Comparison of ENCODE assay signal across 8 cellular contexts in the genomic region with DNA sequence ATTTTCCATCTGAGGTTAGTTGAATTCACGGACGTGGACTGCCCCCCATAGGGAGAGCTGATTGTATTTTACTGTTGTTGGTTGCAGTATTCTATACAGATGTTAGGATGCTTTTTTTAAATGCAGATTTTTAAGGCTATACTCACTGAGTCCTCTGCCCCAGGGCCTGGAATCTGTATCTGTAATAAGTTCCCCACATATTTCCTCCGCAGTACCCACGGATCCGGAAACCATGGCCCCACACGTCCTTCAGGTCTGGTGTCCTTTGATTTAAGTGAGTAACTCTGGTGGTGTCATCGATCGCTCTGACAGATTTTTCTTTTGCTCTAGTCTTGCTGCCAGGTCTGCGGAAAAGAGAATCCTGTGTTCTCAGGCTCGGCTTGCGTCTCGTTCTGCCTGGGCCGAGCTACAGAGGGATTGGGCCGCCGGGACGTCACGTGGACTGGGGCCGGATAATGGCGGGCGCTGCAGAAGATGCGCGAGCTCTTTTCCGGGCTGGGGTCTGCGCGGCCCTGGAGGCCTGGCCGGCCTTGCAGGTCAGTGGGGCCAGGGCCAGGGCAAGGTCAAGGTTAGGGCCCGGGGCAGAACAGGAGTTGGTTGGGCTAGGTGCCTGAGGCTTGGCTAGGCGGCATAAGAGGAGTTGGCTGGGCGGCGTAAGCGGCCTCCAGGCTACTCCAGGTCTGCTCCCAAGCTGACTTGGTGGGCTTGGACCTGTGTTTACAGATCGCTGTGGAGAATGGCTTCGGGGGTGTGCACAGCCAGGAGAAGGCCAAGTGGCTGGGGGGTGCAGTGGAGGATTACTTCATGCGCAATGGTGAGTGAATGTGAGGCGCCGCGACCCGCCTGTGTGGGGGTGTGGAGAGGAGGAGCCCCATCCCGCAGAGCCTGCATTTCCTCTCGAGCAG. TPM values are rescaled to one million over a fixed set of nuclear protein-coding genes. Genes with fewer than 3 reads are reported as not detected.
DNase-seq lines count a peak whose midpoint lies in the region; ATAC-seq and TF ChIP-seq lines count a peak whose summit lies in the region.

Gene TSR2, plus strand, starts transcription at position 438 of the 905 bp plus-strand sequence. Its CDS starts 18 bp downstream, at position 456.

- peak within 1 kb of the TSS; percentile 83 for H2AFZ ChIP-seq in parathyroid adenoma

- H3K27me3 ChIP-seq in parathyroid adenoma (ENCODE audit: control insufficient read depth, insufficient read depth, low read length) = no peaks in the 10 kb centered on the region
- H3K27me3 ChIP-seq in tibial artery = no peaks in the 10 kb centered on the region

- peak within 1 kb of the TSS; percentile 91 for H3K4me3 Mint-ChIP-seq in activated naive CD8-positive, alpha-beta T cell treated with anti-CD3 and anti-CD28 coated beads for 36 hours

- H3K9me3 ChIP-seq in parathyroid adenoma (ENCODE audit: control insufficient read depth, low read length) = no peaks in the 10 kb centered on the region
- H3K9me3 ChIP-seq in tibial artery = no peaks in the 10 kb centered on the region

- ATAC-seq in HG02642 (IDR thresholded peaks at IDR 0.05; ENCODE audit: poor library complexity, unreplicated experiment) (peak; percentile 100), Right ventricle myocardium inferior (peak; percentile 98)

- H3K27ac ChIP-seq in parathyroid adenoma (peak within 1 kb of the TSS; percentile 42), tibial artery (peak within 1 kb of the TSS; percentile 68 to 78)

- peaks cover 13% of the 10 kb centered on the region for H3K36me3 Mint-ChIP-seq in activated naive CD8-positive, alpha-beta T cell treated with anti-CD3 and anti-CD28 coated beads for 36 hours

- DNase-seq in GM12864 (ENCODE audit: low read depth) (peak; percentile 68), NCI-H1092 treated with DMSO at 0.1 percent for 48 hours (lab: John Stamatoyannopoulos, UW) (peak; percentile 90), SKM-1 treated with dmso at 0.1 percent for 144 hours (lab: John Stamatoyannopoulos, UW; ENCODE audit: unreplicated experiment) (peak; percentile 66), Right ventricle myocardium inferior (ENCODE audit: missing footprints) (peak; percentile 90), tibial artery (peak; percentile 81 to 87)
- DNase-seq in activated naive CD8-positive, alpha-beta T cell treated with anti-CD3 and anti-CD28 coated beads for 36 hours = peak; percentile 80

- TF ChIP-seq CTCF in GM12864 (IDR thresholded peaks at IDR 0.05; ENCODE audit: low read depth, low read length, missing control alignments) (no peak), parathyroid adenoma (IDR thresholded peaks at IDR 0.05) (no peak), tibial artery (IDR thresholded peaks at IDR 0.05) (no peak)

- H3K9ac ChIP-seq in parathyroid adenoma = no peak within 1 kb of the TSS

- H3K27me3 Mint-ChIP-seq in activated naive CD8-positive, alpha-beta T cell treated with anti-CD3 and anti-CD28 coated beads for 36 hours = no peaks in the 10 kb centered on the region

- peak within 1 kb of the TSS; percentile 88 for H3K27ac Mint-ChIP-seq in activated naive CD8-positive, alpha-beta T cell treated with anti-CD3 and anti-CD28 coated beads for 36 hours

- H3K4me2 ChIP-seq in parathyroid adenoma (ENCODE audit: low read length) = peak within 1 kb of the TSS; percentile 65

- H3K36me3 ChIP-seq in parathyroid adenoma (ENCODE audit: control insufficient read depth, insufficient read depth, low read length) = no peaks in the 10 kb centered on the region
- peaks cover 0 to 13% (median 0%) of the 10 kb centered on the region in 3 donors for H3K36me3 ChIP-seq in tibial artery

- H3K9me3 Mint-ChIP-seq in activated naive CD8-positive, alpha-beta T cell treated with anti-CD3 and anti-CD28 coated beads for 36 hours = no peaks in the 10 kb centered on the region

- peaks cover 20% of the 10 kb centered on the region for H3K4me1 Mint-ChIP-seq in activated naive CD8-positive, alpha-beta T cell treated with anti-CD3 and anti-CD28 coated beads for 36 hours

- peaks cover 4% of the 10 kb centered on the region for H3K4me1 ChIP-seq in parathyroid adenoma
- H3K4me1 ChIP-seq in tibial artery = peaks cover 0 to 14% (median 7%) of the 10 kb centered on the region in 4 donors

- peak within 1 kb of the TSS; percentile 94 for H3K4me3 ChIP-seq in GM12864 (ENCODE audit: low read depth, low read length)
- H3K4me3 ChIP-seq in parathyroid adenoma (ENCODE audit: low read depth, low read length) = peak within 1 kb of the TSS; percentile 81
- H3K4me3 ChIP-seq in tibial artery = peak within 1 kb of the TSS; percentile 84 to 90

- intact Hi-C loops in Right ventricle myocardium inferior (cut with DNase I) = loop anchor here (5.0 kb wide), 1 partner anchor 92 kb away; the partner anchor contains the start of gene GNL3L
- intact Hi-C loops in tibial artery (cut with DNase I; ENCODE audit: low total_unique reads) = no loop called here

- peaks cover 2% of the 10 kb centered on the region for H3K79me2 ChIP-seq in parathyroid adenoma

RNA-seq across cellular contexts. Expression of gene TSR2, which starts in this region (rescaled TPM):
- 10 to 100 TPM; 50.5 to 53.4 TPM for total RNA-seq in activated naive CD8-positive, alpha-beta T cell treated with anti-CD3 and anti-CD28 coated beads for 36 hours
- total RNA-seq in Right ventricle myocardium inferior = 37.7 TPM

Comparison
In these comparisons a context has a peak if more than half of its experiments do, and no peak if none do; other contexts are left out.
1. Peak in every context shown above with its lines: DNase-seq, ATAC-seq, H3K4me3 ChIP-seq and H3K27ac ChIP-seq.